ENCODE assay signal across 9 cellular contexts in the genomic region with DNA sequence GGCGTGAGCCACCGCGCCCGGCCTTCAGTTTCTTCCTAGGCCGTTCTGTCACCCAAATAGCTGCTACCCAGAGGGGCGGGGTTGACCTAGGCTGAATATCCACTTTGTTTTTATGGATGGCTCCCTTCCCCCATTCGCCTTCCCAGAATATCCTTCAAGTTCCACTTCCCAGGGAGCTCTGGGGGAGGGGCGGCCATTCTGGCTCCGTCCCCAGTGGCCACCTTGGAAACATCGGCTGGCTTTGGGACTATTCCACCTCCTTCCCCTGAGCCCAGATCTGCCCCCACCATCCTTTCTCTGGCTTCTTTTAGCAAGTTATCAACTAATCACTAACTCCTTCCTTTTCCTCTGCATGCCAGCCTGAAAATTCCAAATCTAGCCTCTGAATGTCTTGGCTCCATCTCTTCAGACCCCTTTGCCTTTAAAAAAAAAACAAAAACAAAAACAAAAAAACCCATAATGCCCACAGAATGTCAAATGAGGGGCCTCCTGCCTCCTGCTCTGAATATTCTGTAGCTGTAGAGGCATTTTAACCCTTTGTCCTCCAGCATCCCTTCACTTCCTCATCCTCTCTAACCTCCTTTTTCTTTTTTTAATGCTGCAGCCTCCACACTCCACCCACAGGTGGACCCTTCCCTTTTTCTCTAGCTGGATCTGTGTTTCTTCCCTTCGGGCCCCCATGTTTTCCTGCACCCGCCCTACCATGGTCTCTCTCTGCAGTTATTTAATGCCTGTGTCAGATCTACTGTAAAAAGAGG. TPM values are rescaled to one million over a fixed set of nuclear protein-coding genes. Genes with fewer than 3 reads are reported as not detected.
A peak's percentile ranks its signal among the peaks of the same experiment; 100 is the strongest.
DNase-seq lines count a peak whose midpoint lies in the region; ATAC-seq and TF ChIP-seq lines count a peak whose summit lies in the region.
"Had no signal": no experiment of that assay in that cellular context is flagged by ENCODE, and none has a peak within 500 bp of the region (broad histone marks: within the 10 kb centered on the region; RNA-seq: fewer than 3 reads in every experiment).

No MANE protein-coding gene starts in this region.

- H3K9me3 ChIP-seq in right lobe of liver (no peaks in the 10 kb centered on the region), testis (no peaks in the 10 kb centered on the region)
- H3K9me3 ChIP-seq: neutrophil had no signal

- intact Hi-C loops in right lobe of liver (cut with DNase I) (no loop called here), testis (cut with DNase I; ENCODE audit: low total_unique reads) (no loop called here)

- H3K4me3 ChIP-seq in right lobe of liver (no peak overlapping the region), testis (no peak overlapping the region)

- TF ChIP-seq CTCF in right lobe of liver (IDR thresholded peaks at IDR 0.05) (no peak), testis (IDR thresholded peaks at IDR 0.05) (no peak)

- H3K4me1 ChIP-seq in right lobe of liver = no peaks in the 10 kb centered on the region
- no peaks in the 10 kb centered on the region for H3K4me1 ChIP-seq in testis

- 27% methylated on average over 4 of the region's 12 CpGs for WGBS in right lobe of liver (ENCODE audit: insufficient coverage, low coverage, low lambda C conversion rate, missing lambda C conversion rate)
- WGBS in testis, 2 donors = 48 to 50% methylated on average over 12 of the region's 12 CpGs

- H3K27me3 ChIP-seq in right lobe of liver (no peaks in the 10 kb centered on the region), testis (no peaks in the 10 kb centered on the region)

- DNase-seq in RPMI7951 (ENCODE audit: low read depth) (peak; percentile 30), foreskin melanocyte (peak; percentile 42), right lobe of liver (peak in 1 of 3 donors; percentile 38), testis (peak; percentile 58)
- DNase-seq in stimulated activated CD4-positive, alpha-beta T cell treated with anti-CD3 and anti-CD28 coated beads, Interleukin-1b, Interleukin-23, amount 100 ng/mL, for 48 hours = no peak
- DNase-seq: activated CD4-positive, alpha-beta T cell treated with anti-CD3 and anti-CD28 coated beads, Interleukin-2, amount 50 U/mL, for 4 hours had no signal

- no peaks in the 10 kb centered on the region for H3K36me3 ChIP-seq in right lobe of liver
- H3K36me3 ChIP-seq in testis (ENCODE audit: low read depth, missing control alignments) = no peaks in the 10 kb centered on the region
- H3K36me3 ChIP-seq: neutrophil had no signal

- H3K27ac ChIP-seq in right lobe of liver (no peak overlapping the region), testis (no peak overlapping the region)
- H3K27ac ChIP-seq: neutrophil had no signal

- TF ChIP-seq POLR2A in right lobe of liver (IDR thresholded peaks at IDR 0.05) = no peak
- TF ChIP-seq POLR2A in testis (IDR thresholded peaks at IDR 0.05) = no peak

- ATAC-seq in right lobe of liver (peak in 3 of 4 donors; percentile 23 to 67 (median 38)), HG02642 (IDR thresholded peaks at IDR 0.05; ENCODE audit: poor library complexity, unreplicated experiment) (no peak), GM18868 (IDR thresholded peaks at IDR 0.05; ENCODE audit: unreplicated experiment) (no peak)

RNA-seq across cellular contexts. Expression of gene ATP1B2, which starts 6.4 kb away (rescaled TPM):
- total RNA-seq in RPMI7951 (2014; rRNA removed; shearing (Covaris generic)) = not detected in 2 replicates
- total RNA-seq in right lobe of liver = 1 to 10 TPM in 3 of 6 experiments, under 1 TPM in 3; 0.43 to 1.7 (median 0.91) TPM
- total RNA-seq in testis = 10 to 100 TPM in 1 of 2 donors, 1 to 10 TPM in 1; 6.1 to 11.6 TPM
- polyA plus RNA-seq in testis (ENCODE audit: insufficient read depth, low read depth, low replicate concordance) = 10.1 TPM

RNA-seq across cellular contexts. Expression of gene SHBG, which starts 27.2 kb away (rescaled TPM):
- total RNA-seq in RPMI7951 (2014; rRNA removed; shearing (Covaris generic)) = not detected in 2 replicates
- total RNA-seq in right lobe of liver (10 to 100 TPM in 5 of 6 experiments, 1 to 10 TPM in 1; 2.4 to 70.2 (median 15.4) TPM), testis (1 to 10 TPM; 3.2 to 6.1 TPM)
- polyA plus RNA-seq in testis (ENCODE audit: insufficient read depth, low read depth, low replicate concordance) = 17.8 TPM

RNA-seq across cellular contexts. Expression of gene SAT2, which starts 29.5 kb away (rescaled TPM):
- 17.4 and 31.2 TPM in 2 replicates for total RNA-seq in RPMI7951 (2014; rRNA removed; shearing (Covaris generic))
- 100 to 1,000 TPM in 5 of 6 experiments, 10 to 100 TPM in 1; 99.3 to 187 (median 120) TPM for total RNA-seq in right lobe of liver
- 100 to 1,000 TPM; 108 to 112 TPM for total RNA-seq in testis
- polyA plus RNA-seq in testis (ENCODE audit: insufficient read depth, low read depth, low replicate concordance) = 128 TPM

RNA-seq across cellular contexts. Expression of gene TP53, which starts 30.2 kb away (rescaled TPM):
- total RNA-seq in RPMI7951 (2014; rRNA removed; shearing (Covaris generic)) = 2.5 and 4.1 TPM in 2 replicates
- total RNA-seq in right lobe of liver (10 to 100 TPM; 12.9 to 30.0 (median 23.0) TPM), testis (10 to 100 TPM; 45.0 to 47.1 TPM)
- polyA plus RNA-seq in testis (ENCODE audit: insufficient read depth, low read depth, low replicate concordance) = 32.1 TPM

RNA-seq across cellular contexts. Expression of gene WRAP53, which starts 31.1 kb away (rescaled TPM):
- 22.5 and 25.7 TPM in 2 replicates for total RNA-seq in RPMI7951 (2014; rRNA removed; shearing (Covaris generic))
- total RNA-seq in right lobe of liver (1 to 10 TPM; 1.9 to 3.8 (median 3.0) TPM), testis (10 to 100 TPM; 10.5 to 11.3 TPM)
- polyA plus RNA-seq in testis (ENCODE audit: insufficient read depth, low read depth, low replicate concordance) = 12.0 TPM

Comparison
In these comparisons a context has a peak if more than half of its experiments do, and no peak if none do; other contexts are left out.
1. ATAC-seq: peak in right lobe of liver (3 of 4); none in HG02642 (single experiment) and GM18868 (single experiment).